Comparison of ENCODE assay signal across 8 cellular contexts in the genomic region with DNA sequence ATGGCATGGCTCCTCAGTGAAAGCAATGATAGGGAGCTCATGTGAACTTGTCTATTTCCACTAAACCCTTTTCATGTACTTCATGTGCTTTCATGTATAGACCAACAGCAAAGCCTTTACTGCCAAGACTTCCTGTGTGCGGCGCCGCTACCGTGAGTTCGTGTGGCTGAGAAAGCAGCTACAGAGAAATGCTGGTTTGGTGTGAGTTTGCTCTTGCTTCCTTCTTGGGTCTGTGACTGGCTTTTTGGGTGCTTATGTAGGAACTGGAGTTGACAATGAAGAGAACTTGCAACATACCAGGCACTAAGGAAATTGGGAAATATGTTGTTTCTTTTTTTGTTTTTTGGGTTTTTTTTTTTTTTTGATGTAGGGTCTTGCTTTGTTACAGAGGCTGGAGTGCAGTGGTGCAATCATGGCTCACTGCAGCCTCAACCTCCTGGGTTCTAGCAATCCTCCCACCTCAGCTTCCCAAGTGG. TPM values are rescaled to one million over a fixed set of nuclear protein-coding genes. Genes with fewer than 3 reads are reported as not detected.
DNase-seq lines count a peak whose midpoint lies in the region; ATAC-seq and TF ChIP-seq lines count a peak whose summit lies in the region.

No MANE protein-coding gene starts in this region.

- no TSS peak for BruUV-seq in Calu3 (replicated peaks; lab: Mats Ljungman, UMichigan)

- no peaks in the 10 kb centered on the region for H3K27me3 Mint-ChIP-seq in neural crest cell (ENCODE audit: low read depth)
- H3K27me3 Mint-ChIP-seq in Calu3 (ENCODE audit: unreplicated experiment), result no peaks in the 10 kb centered on the region

- H3K4me1 Mint-ChIP-seq in neural crest cell (peaks cover 16% of the 10 kb centered on the region), Calu3 (ENCODE audit: low read depth, unreplicated experiment) (peaks cover 22% of the 10 kb centered on the region)

- no peaks in the 10 kb centered on the region for H3K36me3 Mint-ChIP-seq in neural crest cell (ENCODE audit: low read depth)
- H3K36me3 Mint-ChIP-seq in Calu3 (ENCODE audit: insufficient read depth, unreplicated experiment), result peaks cover 39% of the 10 kb centered on the region

- peak; percentile 46 for ATAC-seq in GM18867 (IDR thresholded peaks at IDR 0.05; ENCODE audit: unreplicated experiment)

- TF ChIP-seq CTCF in neural crest cell (conservative IDR thresholded peaks at IDR 0.05) (no peak), Calu3 (IDR thresholded peaks at IDR 0.05; ENCODE audit: unreplicated experiment) (no peak)

- H3K9me3 Mint-ChIP-seq in neural crest cell, result no peaks in the 10 kb centered on the region
- no peaks in the 10 kb centered on the region for H3K9me3 Mint-ChIP-seq in Calu3 (ENCODE audit: low read depth, unreplicated experiment)

- intact Hi-C loops in Calu3 (cut with micrococcal nuclease; ENCODE audit: unreplicated experiment), result no loop called here

- H3K27ac Mint-ChIP-seq in neural crest cell (ENCODE audit: unreplicated experiment), result no peak overlapping the region
- H3K27ac Mint-ChIP-seq in Calu3 (ENCODE audit: unreplicated experiment), result no peak overlapping the region

- peak; percentile 93 to 94 for DNase-seq in Kasumi-1 (lab: John Stamatoyannopoulos, UW)
- DNase-seq in activated T-helper 1 cell treated with Interleukin-2 at 50 U/mL for 16 hours (ENCODE audit: low read depth), result peak; percentile 23
- no peak for DNase-seq in neural crest cell (ENCODE audit: low read depth, low spot score)
- DNase-seq in NCI-H2029 (lab: John Stamatoyannopoulos, UW), result no peak
- DNase-seq in AG20443 (ENCODE audit: low spot score), result no peak
- no peak for DNase-seq in NCI-H1694 (lab: John Stamatoyannopoulos, UW)
- DNase-seq in Calu3, result no peak

- peak overlapping the region; percentile 33 for H3K4me3 Mint-ChIP-seq in neural crest cell
- no peak overlapping the region for H3K4me3 Mint-ChIP-seq in Calu3 (ENCODE audit: low read depth, unreplicated experiment)

- CTCF ChIA-PET in Calu3 (lab: Charles Lee), result interaction anchor here (0.6 to 1.2 kb wide), 3 partner anchors 18 to 205 kb away, joined by 4 to 5 read pairs (median 4); no protein-coding TSS in a partner anchor

RNA-seq across cellular contexts. Expression of gene SNX11, which starts 5.7 kb away (rescaled TPM):
- total RNA-seq in neural crest cell (22.6 and 25.8 TPM in 2 replicates), Calu3 (2022) (29.4 and 37.1 TPM in 2 replicates)

RNA-seq across cellular contexts. Expression of gene CBX1, which starts 12.0 kb away (rescaled TPM):
- total RNA-seq in neural crest cell, result 210 and 216 TPM in 2 replicates
- total RNA-seq in Calu3 (2022), result 111 and 126 TPM in 2 replicates

Comparison
In these comparisons a context has a peak if more than half of its experiments do, and no peak if none do; other contexts are left out.
1. DNase-seq: peak in Kasumi-1 (2 of 2) and activated T-helper 1 cell treated with Interleukin-2 at 50 U/mL for 16 hours (single experiment); none in neural crest cell (single experiment), NCI-H2029 (single experiment), AG20443 (single experiment), NCI-H1694 (single experiment) and Calu3 (single experiment).